34 cellular contexts compared by ENCODE assay signal in genomic region chr2:107340955-107341354, GRCh38.
"Had no signal": no experiment of that assay in that cellular context is flagged by ENCODE, and none has a peak within 500 bp of the region (broad histone marks: within the 10 kb centered on the region; RNA-seq: fewer than 3 reads in every experiment).

No MANE protein-coding gene starts in this region.

- H3K27me3 ChIP-seq: adrenal gland, body of pancreas, brain microvascular endothelial cell, breast epithelium had no signal

- ATAC-seq: activated CD8-positive, alpha-beta T cell treated with anti-CD3 and anti-CD28 coated beads for 36 hours; activated naive CD4-positive, alpha-beta T cell treated with anti-CD3 and anti-CD28 coated beads, Interleukin-2, amount 50 U/mL, for 72 hours; activated T-cell treated with anti-CD3 and anti-CD28 coated beads, Interleukin-2, amount 50 U/mL, for 4 hours; activated T-cell treated with anti-CD3 and anti-CD28 coated beads, Interleukin-2, amount 50 U/mL, for 72 hours; activated T-helper 17 cell treated with anti-CD3 and anti-CD28 coated beads, Interleukin-2, amount 50 U/mL, for 72 hours; body of pancreas had no signal

- FAIRE-seq: astrocyte, TTC549 had no signal

- H3K36me3 ChIP-seq: adrenal gland, brain microvascular endothelial cell, breast epithelium had no signal

- H3K27ac ChIP-seq: adrenal gland, body of pancreas, brain microvascular endothelial cell, breast epithelium, VCaP had no signal

- H3K4me3 ChIP-seq: adrenal gland, body of pancreas, breast epithelium had no signal

- H3K9me3 ChIP-seq: adrenal gland, body of pancreas had no signal

- H3K4me1 ChIP-seq: adrenal gland, body of pancreas, breast epithelium had no signal

- DNase-seq: activated B cell treated with CpG ODN at 0.5 μM for 24 hours; activated CD4-positive, alpha-beta memory T cell treated with anti-CD3 and anti-CD28 coated beads for 36 hours; activated CD4-positive, alpha-beta T cell treated with anti-CD3 and anti-CD28 coated beads for 4 hours; activated CD4-positive, alpha-beta T cell treated with anti-CD3 and anti-CD28 coated beads, Interleukin-2, amount 10 ng/mL, durations not matched to agents 24 days and 14 days; activated CD4-positive, alpha-beta T cell treated with anti-CD3 and anti-CD28 coated beads, Interleukin-2, amount 50 U/mL, for 1 hour; activated CD4-positive, alpha-beta T cell treated with anti-CD3 and anti-CD28 coated beads, Interleukin-2, amount 50 U/mL, for 4 hours; activated CD4-positive, CD25-positive, alpha-beta regulatory T cell treated with anti-CD3 and anti-CD28 coated beads, Interleukin-2, amount 50 U/mL, for 72 hours; activated CD8-positive, alpha-beta memory T cell treated with anti-CD3 and anti-CD28 coated beads, Interleukin-2, amount 50 U/mL, for 4 hours; activated CD8-positive, alpha-beta T cell treated with anti-CD3 and anti-CD28 coated beads for 36 hours; activated effector memory CD4-positive, alpha-beta T cell treated with anti-CD3 and anti-CD28 coated beads, Interleukin-2, amount 50 U/mL, for 16 hours; activated gamma-delta T cell treated with Interleukin-2 at 50 U/mL for 16 hours; activated naive CD4-positive, alpha-beta T cell; activated naive CD4-positive, alpha-beta T cell treated with anti-CD3 and anti-CD28 coated beads for 36 hours; activated naive CD4-positive, alpha-beta T cell treated with anti-CD3 and anti-CD28 coated beads, Interleukin-2, amount 50 U/mL, for 16 hours; activated naive CD8-positive, alpha-beta T cell treated with anti-CD3 and anti-CD28 coated beads for 36 hours; activated T-cell treated with anti-CD3 and anti-CD28 coated beads for 4 hours; activated T-cell treated with anti-CD3 and anti-CD28 coated beads, Interleukin-2, amount 50 U/mL, for 1 hour; activated T-cell treated with anti-CD3 and anti-CD28 coated beads, Interleukin-2, amount 50 U/mL, for 4 hours; activated T-cell treated with anti-CD3 and anti-CD28 coated beads, Interleukin-2, amount 50 U/mL, for 72 hours; adrenal gland; amniotic stem cell; aorta; body of pancreas; brain microvascular endothelial cell; central memory CD4-positive, alpha-beta T cell; T-helper 1 cell; T-helper 2 cell; T-helper 9 cell had no signal
